8 cellular contexts compared by ENCODE assay signal in the genomic region with DNA sequence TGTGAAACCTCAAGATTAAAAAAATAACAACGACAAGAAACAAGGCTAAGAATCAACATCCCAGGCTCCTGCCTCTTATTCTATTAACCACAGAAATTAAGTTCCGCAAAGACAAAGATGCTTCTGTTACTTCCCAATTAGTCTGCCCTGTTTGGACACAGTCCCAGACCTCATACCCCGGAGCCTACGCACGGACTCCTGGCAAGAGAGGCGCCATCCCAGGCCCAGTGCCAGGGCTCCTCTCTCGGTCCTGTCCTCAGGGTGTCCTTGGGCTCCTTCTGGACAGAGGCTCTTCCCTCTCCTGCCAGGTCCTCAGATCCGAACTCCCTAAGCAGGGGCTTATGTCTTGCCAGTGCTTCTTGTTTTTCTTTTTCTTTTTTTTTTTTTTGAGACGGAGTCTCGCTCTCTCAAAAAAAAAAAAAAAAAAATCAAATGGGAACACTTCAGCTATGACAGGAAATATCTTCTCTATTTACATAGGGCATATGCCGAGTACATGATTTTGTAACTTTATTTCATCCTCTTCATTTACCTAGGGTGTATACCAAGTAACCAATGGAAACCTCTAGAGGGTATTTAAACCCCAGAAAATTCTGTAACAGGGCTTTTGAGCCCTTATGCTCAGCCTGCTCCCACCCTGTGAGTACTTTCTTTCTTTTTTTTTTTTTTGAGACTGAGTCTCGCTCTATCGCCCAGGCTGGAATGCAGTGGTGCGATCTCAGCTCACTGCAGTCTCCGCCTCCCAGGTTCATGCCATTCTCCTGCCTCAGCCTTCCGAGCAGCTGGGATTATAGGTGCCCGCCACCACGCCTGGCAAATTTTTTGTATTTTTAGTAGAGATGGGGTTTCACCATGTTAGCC. TPM values are rescaled to one million over a fixed set of nuclear protein-coding genes. Genes with fewer than 3 reads are reported as not detected.
A peak's percentile ranks its signal among the peaks of the same experiment; 100 is the strongest.
DNase-seq lines count a peak whose midpoint lies in the region; ATAC-seq lines count a peak whose summit lies in the region.

No MANE protein-coding gene starts in this region.

- no peak overlapping the region for H3K27ac Mint-ChIP-seq in natural killer cell treated with Interleukin-12 subunit alpha and Interleukin-12 subunit beta and Interleukin-15 and Interleukin-18, amount 100 ng/mL, for 72 hours

- DNase-seq in HS-5 (ENCODE audit: low read depth) = peak; percentile 89
- peak; percentile 92 for DNase-seq in adipocyte (ENCODE audit: low read depth)
- peak; percentile 93 to 97 (median 97) for DNase-seq in right cardiac atrium
- no peak for DNase-seq in NCI-H510A treated with DMSO at 0.1 percent for 48 hours (lab: John Stamatoyannopoulos, UW)
- no peak for DNase-seq in NK-92 (lab: John Stamatoyannopoulos, UW; ENCODE audit: unreplicated experiment)
- DNase-seq in natural killer cell treated with Interleukin-12 subunit alpha and Interleukin-12 subunit beta and Interleukin-15 and Interleukin-18, amount 100 ng/mL, for 72 hours (ENCODE audit: low spot score) = no peak

- no peaks in the 10 kb centered on the region for H3K36me3 Mint-ChIP-seq in natural killer cell treated with Interleukin-12 subunit alpha and Interleukin-12 subunit beta and Interleukin-15 and Interleukin-18, amount 100 ng/mL, for 72 hours

- H3K27me3 Mint-ChIP-seq in natural killer cell treated with Interleukin-12 subunit alpha and Interleukin-12 subunit beta and Interleukin-15 and Interleukin-18, amount 100 ng/mL, for 72 hours = no peaks in the 10 kb centered on the region

- ATAC-seq in right cardiac atrium (peak; percentile 96 to 97), GM18498 (IDR thresholded peaks at IDR 0.05; ENCODE audit: unreplicated experiment) (no peak)
- ATAC-seq in natural killer cell treated with Interleukin-12 subunit alpha and Interleukin-12 subunit beta and Interleukin-15 and Interleukin-18, amount 100 ng/mL, for 72 hours = no peak

- no peaks in the 10 kb centered on the region for H3K9me3 ChIP-seq in adipocyte (ENCODE audit: control insufficient read depth, low read length)
- no peaks in the 10 kb centered on the region for H3K9me3 ChIP-seq in right cardiac atrium (ENCODE audit: control insufficient read depth, low read length)
- H3K9me3 ChIP-seq in skeletal muscle tissue (ENCODE audit: control insufficient read depth in 3 of 3, low read length in 3 of 3) = no peaks in the 10 kb centered on the region

- peak overlapping the region; percentile 46 for H3K9ac ChIP-seq in adipocyte (ENCODE audit: low read length)
- H3K9ac ChIP-seq in skeletal muscle tissue (ENCODE audit: low read depth in 1 of 3, low read length in 3 of 3) = peak overlapping the region in 2 of 3 donors; percentile 18 to 40

- intact Hi-C loops in right cardiac atrium (cut with DNase I) = no loop called here

- peak overlapping the region; percentile 36 for H3K27ac ChIP-seq in right cardiac atrium (ENCODE audit: low read length)
- peak overlapping the region; percentile 1 for H3K27ac ChIP-seq in skeletal muscle tissue (ENCODE audit: low read depth, low read length)

- H3K27me3 ChIP-seq in adipocyte (replicated peaks; ENCODE audit: control insufficient read depth, insufficient read depth, low read length) (no peaks in the 10 kb centered on the region), right cardiac atrium (ENCODE audit: control insufficient read depth, insufficient read depth) (no peaks in the 10 kb centered on the region), skeletal muscle tissue (ENCODE audit: control insufficient read depth in 3 of 3, insufficient read depth in 3 of 3, low read length in 3 of 3) (no peaks in the 10 kb centered on the region)

- H3K4me1 Mint-ChIP-seq in natural killer cell treated with Interleukin-12 subunit alpha and Interleukin-12 subunit beta and Interleukin-15 and Interleukin-18, amount 100 ng/mL, for 72 hours (ENCODE audit: low read depth in 2 of 2) = no peaks in the 10 kb centered on the region

- H3K36me3 ChIP-seq in adipocyte (ENCODE audit: control insufficient read depth, insufficient read depth, low read length, severe bottlenecking) (no peaks in the 10 kb centered on the region), skeletal muscle tissue (ENCODE audit: control insufficient read depth in 3 of 3, insufficient read depth in 3 of 3, low read length in 3 of 3) (no peaks in the 10 kb centered on the region)

- WGBS in right cardiac atrium = 18% methylated on average over 18 of the region's 18 CpGs

- H3K9me3 Mint-ChIP-seq in natural killer cell treated with Interleukin-12 subunit alpha and Interleukin-12 subunit beta and Interleukin-15 and Interleukin-18, amount 100 ng/mL, for 72 hours = no peaks in the 10 kb centered on the region

- H3K4me3 ChIP-seq in adipocyte (ENCODE audit: low read length) (peak overlapping the region; percentile 59), right cardiac atrium (ENCODE audit: low read length) (no peak overlapping the region), skeletal muscle tissue (ENCODE audit: low read length in 3 of 3) (peak overlapping the region; percentile 33 to 47 (median 35))

- no peak overlapping the region for H3K4me3 Mint-ChIP-seq in natural killer cell treated with Interleukin-12 subunit alpha and Interleukin-12 subunit beta and Interleukin-15 and Interleukin-18, amount 100 ng/mL, for 72 hours

- peaks cover 20% of the 10 kb centered on the region for H3K4me1 ChIP-seq in adipocyte (ENCODE audit: control insufficient read depth, insufficient read depth, low read length)
- peaks cover 4% of the 10 kb centered on the region for H3K4me1 ChIP-seq in right cardiac atrium (ENCODE audit: control insufficient read depth, insufficient read depth, low read length)
- peaks cover 12 to 21% (median 15%) of the 10 kb centered on the region in 3 donors for H3K4me1 ChIP-seq in skeletal muscle tissue (ENCODE audit: control insufficient read depth in 3 of 3, insufficient read depth in 3 of 3, low read length in 3 of 3)

RNA-seq across cellular contexts. Expression of gene ENO1, which starts 11.7 kb away (rescaled TPM):
- total RNA-seq in right cardiac atrium = 100 to 1,000 TPM; 146 to 335 (median 212) TPM
- 138 TPM for polyA plus RNA-seq in right cardiac atrium
- total RNA-seq in skeletal muscle tissue = 320 TPM
- total RNA-seq in natural killer cell treated with Interleukin-12 subunit alpha and Interleukin-12 subunit beta and Interleukin-15 and Interleukin-18, amount 100 ng/mL, for 72 hours = 1,000 to 10,000 TPM; 2,254 to 2,801 TPM

RNA-seq across cellular contexts. Expression of gene CA6, which starts 55.5 kb away (rescaled TPM):
- total RNA-seq in right cardiac atrium (not detected), skeletal muscle tissue (not detected)
- polyA plus RNA-seq in right cardiac atrium = not detected
- total RNA-seq in natural killer cell treated with Interleukin-12 subunit alpha and Interleukin-12 subunit beta and Interleukin-15 and Interleukin-18, amount 100 ng/mL, for 72 hours = not detected

Comparison
In these comparisons a context has a peak if more than half of its experiments do, and no peak if none do; other contexts are left out.
1. DNase-seq: peak in HS-5 (single experiment), adipocyte (single experiment) and right cardiac atrium (3 of 3); none in NCI-H510A treated with DMSO at 0.1 percent for 48 hours (single experiment), NK-92 (single experiment) and natural killer cell treated with Interleukin-12 subunit alpha and Interleukin-12 subunit beta and Interleukin-15 and Interleukin-18, amount 100 ng/mL, for 72 hours (single experiment).
2. ATAC-seq: peak in right cardiac atrium (2 of 2); none in GM18498 (single experiment) and natural killer cell treated with Interleukin-12 subunit alpha and Interleukin-12 subunit beta and Interleukin-15 and Interleukin-18, amount 100 ng/mL, for 72 hours (0 of 2).